ENCODE assay signal across 9 cellular contexts in the genomic region with DNA sequence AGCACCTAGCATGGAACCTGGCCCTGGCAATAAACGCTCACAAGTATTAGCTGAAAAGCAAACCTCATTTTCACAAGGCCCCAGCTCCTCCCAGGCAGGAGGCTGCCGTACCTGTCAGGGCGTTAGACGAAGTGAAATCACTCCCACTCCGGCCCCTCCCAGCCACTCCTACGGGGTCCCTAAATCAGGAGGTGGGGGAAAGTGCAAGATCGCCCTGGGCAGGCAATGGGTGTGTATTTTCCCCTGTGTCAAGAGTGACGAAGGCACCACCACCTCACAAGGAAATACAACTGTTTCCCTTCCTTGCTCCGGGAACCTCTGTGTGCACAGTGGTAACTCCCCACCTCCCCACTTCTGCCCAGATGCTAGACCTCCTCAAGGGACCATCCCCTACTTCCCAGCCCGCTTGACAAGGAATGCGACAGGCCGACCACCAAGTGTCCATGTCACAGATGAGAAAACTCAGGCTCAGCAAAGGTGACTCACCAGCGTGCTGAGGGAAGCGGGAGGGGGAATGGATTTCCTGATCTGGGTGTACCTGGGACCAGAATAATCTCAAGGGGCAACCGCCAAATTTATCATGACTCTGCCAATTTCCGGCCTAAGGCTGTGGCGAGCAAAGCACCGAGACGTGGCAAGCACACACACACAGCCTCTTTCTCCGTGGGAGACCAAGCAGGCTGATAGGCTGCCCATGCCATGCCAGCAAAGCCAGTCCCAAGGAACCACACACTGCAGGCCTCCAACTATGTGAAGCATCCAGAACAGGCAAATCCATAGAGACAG. TPM values are rescaled to one million over a fixed set of nuclear protein-coding genes. Genes with fewer than 3 reads are reported as not detected.
DNase-seq lines count a peak whose midpoint lies in the region; ATAC-seq and TF ChIP-seq lines count a peak whose summit lies in the region.
"Had no signal": no experiment of that assay in that cellular context is flagged by ENCODE, and none has a peak within 500 bp of the region (broad histone marks: within the 10 kb centered on the region; RNA-seq: fewer than 3 reads in every experiment).

No MANE protein-coding gene starts in this region.

- H3K27me3 ChIP-seq in GM06990 (replicated peaks; ENCODE audit: control insufficient read depth, insufficient read depth, low read length) (no peaks in the 10 kb centered on the region), SU-DHL-6 (ENCODE audit: low read length) (no peaks in the 10 kb centered on the region), osteoblast (ENCODE audit: insufficient read depth, low read length) (no peaks in the 10 kb centered on the region)

- H3K9ac ChIP-seq in SU-DHL-6 (ENCODE audit: low read length): peak overlapping the region; percentile 5; the same call in 1 of the 2 replicates

- peaks cover 22% of the 10 kb centered on the region for H3K36me3 ChIP-seq in GM06990 (ENCODE audit: control insufficient read depth, insufficient read depth, low read length)
- H3K36me3 ChIP-seq in SU-DHL-6 (ENCODE audit: low read length): no peaks in the 10 kb centered on the region
- H3K36me3 ChIP-seq in osteoblast (ENCODE audit: insufficient read depth, low read length): peaks cover 8% of the 10 kb centered on the region

- ATAC-seq in GM21526 (IDR thresholded peaks at IDR 0.05; ENCODE audit: low FRiP score, unreplicated experiment): no peak
- no peak for ATAC-seq in HG03025 (IDR thresholded peaks at IDR 0.05; ENCODE audit: low FRiP score, unreplicated experiment)
- ATAC-seq in HG03520 (IDR thresholded peaks at IDR 0.05; ENCODE audit: unreplicated experiment): no peak

- H4K20me1 ChIP-seq in SU-DHL-6 (ENCODE audit: low read depth, low read length): peaks cover 8% of the 10 kb centered on the region; the same call in 1 of the 2 replicates
- H4K20me1 ChIP-seq in osteoblast (ENCODE audit: insufficient read depth, low read length): peaks cover 96% of the 10 kb centered on the region

- H3K79me2 ChIP-seq in SU-DHL-6 (ENCODE audit: insufficient read depth, low read length) (peaks cover 100% of the 10 kb centered on the region), osteoblast (ENCODE audit: insufficient read depth, low read length) (peaks cover 99% of the 10 kb centered on the region)

- H3F3A ChIP-seq in SU-DHL-6 (ENCODE audit: insufficient read depth): peaks cover 30% of the 10 kb centered on the region

- TF ChIP-seq CTCF in GM06990 (IDR thresholded peaks at IDR 0.05; ENCODE audit: insufficient read depth, low read length, poor library complexity, severe bottlenecking) (no peak), SU-DHL-6 (IDR thresholded peaks at IDR 0.05; ENCODE audit: insufficient read depth, low read length, poor library complexity, severe bottlenecking) (no peak), astrocyte of the spinal cord (IDR thresholded peaks at IDR 0.05; ENCODE audit: low read depth, low read length) (no peak), osteoblast (IDR thresholded peaks at IDR 0.05; ENCODE audit: extremely low read depth, low read depth, low read length) (no peak)

- H3K27ac ChIP-seq in SU-DHL-6 (ENCODE audit: low read depth, low read length) (peak overlapping the region; percentile 44), osteoblast (ENCODE audit: low read depth, low read length) (peak overlapping the region; percentile 12)

- H2AFZ ChIP-seq in SU-DHL-6 (ENCODE audit: low read depth, low read length, severe bottlenecking) (no peak overlapping the region), osteoblast (ENCODE audit: low read length) (no peak overlapping the region)

- no peaks in the 10 kb centered on the region for H3K9me3 ChIP-seq in SU-DHL-6 (ENCODE audit: insufficient read depth, low read length)
- no peaks in the 10 kb centered on the region for H3K9me3 ChIP-seq in osteoblast (ENCODE audit: low read depth, low read length)

- H3K9me2 ChIP-seq in SU-DHL-6 (replicated peaks; ENCODE audit: insufficient read depth, low read length): no peaks in the 10 kb centered on the region

- DNase-seq in GM06990 (ENCODE audit: extremely low read depth, insufficient read length): no peak
- DNase-seq in astrocyte of the spinal cord (ENCODE audit: low read depth, low spot score): peak; percentile 14
- peak; percentile 90 for DNase-seq in osteoblast (ENCODE audit: insufficient read length, low spot score, missing footprints)
- DNase-seq in SHP77 treated with DMSO at 0.1 percent for 48 hours (lab: John Stamatoyannopoulos, UW): no peak

- H3K4me2 ChIP-seq in SU-DHL-6 (ENCODE audit: low read depth, low read length, poor library complexity, severe bottlenecking) (peak overlapping the region; percentile 35), osteoblast (ENCODE audit: insufficient read depth, low read length) (no peak overlapping the region)

- H3K4me1 ChIP-seq in osteoblast (ENCODE audit: insufficient read depth, low read length): peaks cover 13% of the 10 kb centered on the region

- H3K4me3 ChIP-seq in GM06990 (replicated peaks; ENCODE audit: low read depth, low read length) (peak overlapping the region; percentile 16), SU-DHL-6 (ENCODE audit: insufficient read depth, low read length, poor library complexity, severe bottlenecking) (no peak overlapping the region), astrocyte of the spinal cord (ENCODE audit: low read depth, low read length) (no peak overlapping the region), osteoblast (ENCODE audit: insufficient read depth, low read length) (no peak overlapping the region)
- H3K4me3 ChIP-seq: lung had no signal

- in situ Hi-C loops in astrocyte of the spinal cord (cut with HindIII; ENCODE audit: low sequenced_read_pairs): no loop called here

RNA-seq across cellular contexts. Expression of gene PPP6R1, which starts 7.3 kb away (rescaled TPM):
- 27.1 and 32.6 TPM in 2 replicates for total RNA-seq in osteoblast

RNA-seq across cellular contexts. Expression of gene TMEM86B, which starts 22.9 kb away (rescaled TPM):
- 1.5 and 2.5 TPM in 2 replicates for total RNA-seq in osteoblast

RNA-seq across cellular contexts. Expression of gene HSPBP1, which starts 28.4 kb away (rescaled TPM):
- 20.6 and 26.4 TPM in 2 replicates for total RNA-seq in osteoblast

RNA-seq across cellular contexts. Expression of gene BRSK1, which starts 32.3 kb away (rescaled TPM):
- total RNA-seq in osteoblast: 1.8 and 4.0 TPM in 2 replicates

RNA-seq across cellular contexts. Expression of gene PTPRH, which starts 42.2 kb away (rescaled TPM):
- 0.88 and 1.1 TPM in 2 replicates for total RNA-seq in osteoblast

Comparison
In these comparisons a context has a peak if more than half of its experiments do, and no peak if none do; other contexts are left out.
1. DNase-seq: peak in astrocyte of the spinal cord (single experiment) and osteoblast (single experiment); none in GM06990 (single experiment) and SHP77 treated with DMSO at 0.1 percent for 48 hours (single experiment).